Comparison of ENCODE assay signal across 1 cellular context in genomic region chr17:28520687-28521086, GRCh38.
TF ChIP-seq lines count a peak whose summit lies in the region.

No MANE protein-coding gene starts in this region.

TF ChIP-seq in GM23338, 12 proteins besides CTCF, POLR2A, EP300 and RAD21 (continued from another document):
- TF ChIP-seq CREB1 (CRISPR knock-in tag; IDR thresholded peaks at IDR 0.05; ENCODE audit: low read depth) = no peak
